In the genomic region with DNA sequence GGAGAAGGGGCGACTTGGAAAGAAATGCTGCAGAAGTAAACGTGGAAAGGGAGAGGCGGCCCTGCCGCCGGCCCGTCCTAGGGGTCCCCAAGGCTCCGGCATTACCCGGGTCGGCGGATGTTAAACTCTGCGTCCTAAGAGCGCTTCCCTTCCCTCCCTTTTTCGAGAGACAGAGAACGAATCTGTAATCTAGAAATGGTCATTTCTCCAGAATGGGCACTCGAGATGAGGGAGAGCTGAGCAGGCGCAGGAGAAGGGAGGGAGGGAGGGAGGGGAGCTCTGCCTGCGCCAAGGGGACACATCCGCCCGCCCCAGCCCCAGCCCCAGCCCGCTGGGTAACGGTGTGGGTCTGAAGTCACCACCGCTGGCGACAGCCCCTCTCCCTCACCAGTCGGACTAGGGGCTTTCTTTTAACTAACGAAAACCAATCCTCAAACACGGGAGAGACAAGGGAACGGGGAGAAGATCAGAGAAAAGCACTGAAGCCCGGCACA, we compare ENCODE assay signal across 8 cellular contexts. TPM values are rescaled to one million over a fixed set of nuclear protein-coding genes. Genes with fewer than 3 reads are reported as not detected.
A peak's percentile ranks its signal among the peaks of the same experiment; 100 is the strongest.
DNase-seq lines count a peak whose midpoint lies in the region; ATAC-seq and TF ChIP-seq lines count a peak whose summit lies in the region.

No MANE protein-coding gene starts in this region.

- peaks cover 48% of the 10 kb centered on the region for H4K20me1 ChIP-seq in OCI-LY3 (ENCODE audit: insufficient read depth, low read length)

- no peaks in the 10 kb centered on the region for H3K27me3 ChIP-seq in OCI-LY3 (ENCODE audit: low read depth, low read length)
- H3K27me3 ChIP-seq in colonic mucosa: no peaks in the 10 kb centered on the region
- H3K27me3 ChIP-seq in mononuclear cell (ENCODE audit: insufficient read depth, low read length): no peaks in the 10 kb centered on the region
- no peaks in the 10 kb centered on the region for H3K27me3 ChIP-seq in vagina

- intact Hi-C loops in colonic mucosa (cut with DNase I): no loop called here
- intact Hi-C loops in vagina (cut with DNase I): no loop called here

- H3K79me2 ChIP-seq in OCI-LY3 (ENCODE audit: low read length): peaks cover 81% of the 10 kb centered on the region

- H3K9ac ChIP-seq in OCI-LY3 (ENCODE audit: low read length) (peak overlapping the region; percentile 100), colonic mucosa (ENCODE audit: low read depth in 2 of 2, low read length in 2 of 2) (peak overlapping the region; percentile 47 to 77)

- peak overlapping the region; percentile 97 for H3K4me3 ChIP-seq in OCI-LY3 (ENCODE audit: low read length)
- peak overlapping the region; percentile 48 for H3K4me3 ChIP-seq in colonic mucosa
- H3K4me3 ChIP-seq in mononuclear cell (ENCODE audit: low read length): peak overlapping the region; percentile 90
- H3K4me3 ChIP-seq in vagina: peak overlapping the region; percentile 75 to 94

- H3K4me1 ChIP-seq in OCI-LY3 (ENCODE audit: low read length) (peaks cover 39% of the 10 kb centered on the region), colonic mucosa (peaks cover 14% of the 10 kb centered on the region), mononuclear cell (ENCODE audit: insufficient read depth, low read length) (peaks cover 63% of the 10 kb centered on the region), vagina (peaks cover 69% of the 10 kb centered on the region)

- no peak for ATAC-seq in GM19351 (IDR thresholded peaks at IDR 0.05; ENCODE audit: unreplicated experiment)

- H3K9me3 ChIP-seq in OCI-LY3 (ENCODE audit: insufficient read depth, low read length) (no peaks in the 10 kb centered on the region), colonic mucosa (no peaks in the 10 kb centered on the region), mononuclear cell (ENCODE audit: low read depth, low read length) (no peaks in the 10 kb centered on the region), vagina (no peaks in the 10 kb centered on the region)

- H2AFZ ChIP-seq in OCI-LY3 (ENCODE audit: low read depth, low read length): no peak overlapping the region

- DNase-seq in GM03348 (ENCODE audit: low spot score) (peak; percentile 43), colonic mucosa (no peak), vagina (ENCODE audit: extremely low spot score in 2 of 2) (no peak), SKM-1 treated with dmso at 0.1 percent for 144 hours (lab: John Stamatoyannopoulos, UW; ENCODE audit: unreplicated experiment) (no peak), SHP77 (lab: John Stamatoyannopoulos, UW) (no peak)

- peak overlapping the region; percentile 98 for H3K4me2 ChIP-seq in OCI-LY3 (ENCODE audit: low read length)

- no peak for TF ChIP-seq CTCF in OCI-LY3 (IDR thresholded peaks at IDR 0.05; ENCODE audit: low read depth, low read length)
- no peak for TF ChIP-seq CTCF in colonic mucosa (IDR thresholded peaks at IDR 0.05)
- no peak for TF ChIP-seq CTCF in vagina (IDR thresholded peaks at IDR 0.05)

- TF ChIP-seq POLR2A in vagina (IDR thresholded peaks at IDR 0.05): no peak

- peaks cover 23% of the 10 kb centered on the region for H3K36me3 ChIP-seq in OCI-LY3 (replicated peaks; ENCODE audit: low read depth, low read length)
- no peaks in the 10 kb centered on the region for H3K36me3 ChIP-seq in colonic mucosa
- no peaks in the 10 kb centered on the region for H3K36me3 ChIP-seq in vagina

- H3K27ac ChIP-seq in OCI-LY3 (ENCODE audit: low read length) (peak overlapping the region; percentile 98), colonic mucosa (peak overlapping the region; percentile 61), vagina (peak overlapping the region; percentile 97)

RNA-seq across cellular contexts. Expression of a gene that starts 1.7 kb away (rescaled TPM):
- total RNA-seq in colonic mucosa (10 to 100 TPM; 36.6 to 80.5 TPM), mononuclear cell (26.4 TPM), vagina (38.8 TPM)

RNA-seq across cellular contexts. Expression of a gene that starts 2.6 kb away (rescaled TPM):
- total RNA-seq in colonic mucosa: 10 to 100 TPM in 1 of 2 donors, 1 to 10 TPM in 1; 8.7 to 19.2 TPM
- 1.8 TPM for total RNA-seq in mononuclear cell
- total RNA-seq in vagina: 8.6 TPM

RNA-seq across cellular contexts. Expression of a gene that starts 25.5 kb away (rescaled TPM):
- total RNA-seq in colonic mucosa (1 to 10 TPM; 3.3 to 5.0 TPM), mononuclear cell (11.1 TPM), vagina (4.2 TPM)

RNA-seq across cellular contexts. Expression of a gene that starts 35.1 kb away (rescaled TPM):
- total RNA-seq in colonic mucosa: 100 to 1,000 TPM in 1 of 2 donors, 10 to 100 TPM in 1; 55.9 to 115 TPM
- total RNA-seq in mononuclear cell: 22.0 TPM
- 66.8 TPM for total RNA-seq in vagina

RNA-seq across cellular contexts. Expression of a gene that starts 43.9 kb away (rescaled TPM):
- 10 to 100 TPM; 19.9 to 30.0 TPM for total RNA-seq in colonic mucosa
- 199 TPM for total RNA-seq in mononuclear cell
- total RNA-seq in vagina: 36.6 TPM
